In genomic region chr5:167244583-167244982, GRCh38 we compare ENCODE assay signal across 14 cellular contexts.
DNase-seq lines count a peak whose midpoint lies in the region; ATAC-seq and TF ChIP-seq lines count a peak whose summit lies in the region.
"Had no signal": no experiment of that assay in that cellular context is flagged by ENCODE, and none has a peak within 500 bp of the region (broad histone marks: within the 10 kb centered on the region; RNA-seq: fewer than 3 reads in every experiment).

No MANE protein-coding gene starts in this region.

- no peaks in the 10 kb centered on the region for H3K27me3 Mint-ChIP-seq in WTC11 (ENCODE audit: low read depth)
- H3K27me3 Mint-ChIP-seq: IgD-negative memory B cell had no signal

- in situ Hi-C loops in IMR-90 (cut with MboI; ENCODE audit: low sequenced_read_pairs): no loop called here

- H4K91ac ChIP-seq in IMR-90 (ENCODE audit: insufficient read depth, low read depth, low read length): no peak overlapping the region

- H4K20me1 ChIP-seq in IMR-90 (ENCODE audit: insufficient read depth, low read length): no peaks in the 10 kb centered on the region

- no peak overlapping the region for H3K4me3 Mint-ChIP-seq in WTC11
- H3K4me3 Mint-ChIP-seq: IgD-negative memory B cell; T-helper 2 cell treated with Interferon-gamma antibody and Interleukin-4, amounts not matched to agents 5 μg/mL and 100 μg/mL, for 36 hours had no signal

- H3K27ac Mint-ChIP-seq in WTC11: no peak overlapping the region
- H3K27ac Mint-ChIP-seq: IgD-negative memory B cell; T-helper 2 cell treated with Interferon-gamma antibody and Interleukin-4, amounts not matched to agents 5 μg/mL and 100 μg/mL, for 36 hours had no signal

- H3K23ac ChIP-seq in IMR-90 (ENCODE audit: low read depth, low read length): no peak overlapping the region

- no peaks in the 10 kb centered on the region for H3K27me3 ChIP-seq in A673 (replicated peaks; ENCODE audit: insufficient read depth, low read depth, low read length, poor library complexity)
- no peaks in the 10 kb centered on the region for H3K27me3 ChIP-seq in IMR-90 (ENCODE audit: control insufficient read depth, insufficient read depth, low read length)
- H3K27me3 ChIP-seq in iPS DF 6.9 (ENCODE audit: control insufficient read depth, insufficient read depth, low read length): no peaks in the 10 kb centered on the region
- H3K27me3 ChIP-seq: right atrium auricular region, upper lobe of left lung had no signal

- H2BK20ac ChIP-seq in IMR-90 (ENCODE audit: low read depth, low read length): no peak overlapping the region

- H3K4me3 ChIP-seq in A673 (ENCODE audit: low read depth, low read length, poor library complexity, severe bottlenecking): no peak overlapping the region
- no peak overlapping the region for H3K4me3 ChIP-seq in IMR-90 (ENCODE audit: insufficient read depth, low read depth, low read length)
- H3K4me3 ChIP-seq in iPS DF 6.9 (ENCODE audit: low read length): no peak overlapping the region
- H3K4me3 ChIP-seq: lung, right atrium auricular region, upper lobe of left lung had no signal

- no peak overlapping the region for H2BK120ac ChIP-seq in IMR-90 (ENCODE audit: low read depth, low read length)

- H4K8ac ChIP-seq in IMR-90 (ENCODE audit: low read depth in 2 of 2, low read length in 2 of 2): no peak overlapping the region

- no peak for TF ChIP-seq RAD21 in IMR-90 (IDR thresholded peaks at IDR 0.05; ENCODE audit: low read length)

- no peak overlapping the region for H4K5ac ChIP-seq in IMR-90 (ENCODE audit: low read depth, low read length)

- H3K18ac ChIP-seq in IMR-90 (ENCODE audit: low read depth, low read length): no peak overlapping the region

- H3K4me1 ChIP-seq in A673 (ENCODE audit: insufficient read depth, low read length, poor library complexity, severe bottlenecking) (peaks cover 3% of the 10 kb centered on the region), IMR-90 (ENCODE audit: control insufficient read depth, insufficient read depth, low read length) (no peaks in the 10 kb centered on the region), iPS DF 6.9 (ENCODE audit: control insufficient read depth, insufficient read depth, low read length) (no peaks in the 10 kb centered on the region)
- H3K4me1 ChIP-seq: right atrium auricular region, upper lobe of left lung had no signal

- POLR2A ChIA-PET in A673 (lab: Charles Lee; ENCODE audit: low non-redundant PET): no interaction called here
- POLR2A ChIA-PET in IMR-90 (lab: Charles Lee; ENCODE audit: unreplicated experiment): no interaction called here
- POLR2A ChIA-PET in WTC11 (lab: Charles Lee): interaction anchor here (0.5 to 0.6 kb wide), 2 partner anchors 329 to 1259 kb away, joined by 6 to 8 read pairs; no protein-coding TSS in a partner anchor

- TF ChIP-seq CTCF in A673 (conservative IDR thresholded peaks at IDR 0.05; ENCODE audit: low read depth, low read length) (peak; percentile 66), IMR-90 (conservative IDR thresholded peaks at IDR 0.05; ENCODE audit: low read depth, low read length) (peak; percentile 28), WTC11 (IDR thresholded peaks at IDR 0.05) (peak; percentile 39; the same call in 1 of the 2 replicates)

- intact Hi-C loops in A673 (cut with micrococcal nuclease; ENCODE audit: unreplicated experiment): loop anchor here (10.0 kb wide), 1 partner anchor 200 kb away; no protein-coding TSS in a partner anchor
- intact Hi-C loops in IMR-90 (cut with micrococcal nuclease): loop anchor here (5.0 to 10.0 kb wide), 2 partner anchors 323 to 1610 kb away; no protein-coding TSS in a partner anchor

- DNase-seq in A673 (ENCODE audit: low spot score) (peak; percentile 68), IMR-90 (no peak), WTC11 (ENCODE audit: low spot score) (peak; percentile 65), iPS DF 6.9 (ENCODE audit: low read depth, low spot score) (peak; percentile 37), NCI-H2171 (lab: John Stamatoyannopoulos, UW) (no peak), NCI-H2227 (lab: John Stamatoyannopoulos, UW; ENCODE audit: unreplicated experiment) (no peak)
- DNase-seq: NK-92 treated with Interleukin-12 subunit alpha and Interleukin-12 subunit beta, amount 100 ng/mL, for 24 hours; upper lobe of left lung had no signal

- no peak overlapping the region for H3K9ac ChIP-seq in IMR-90 (ENCODE audit: low read depth, low read length)

- H3K9me3 Mint-ChIP-seq in WTC11: no peaks in the 10 kb centered on the region

- no TSS peak for BruUV-seq in A673 (replicated peaks; lab: Mats Ljungman, UMichigan)
- no TSS peak for BruUV-seq in IMR-90 (replicated peaks; lab: Mats Ljungman, UMichigan)

- no peaks in the 10 kb centered on the region for H3K36me3 Mint-ChIP-seq in WTC11
- H3K36me3 Mint-ChIP-seq: IgD-negative memory B cell had no signal

- no peak overlapping the region for H2AK5ac ChIP-seq in IMR-90 (ENCODE audit: low read depth, low read length)

- H3K27ac ChIP-seq in A673 (ENCODE audit: low read depth, low read length, poor library complexity, severe bottlenecking) (no peak overlapping the region), IMR-90 (ENCODE audit: insufficient read depth, low read length) (no peak overlapping the region), iPS DF 6.9 (ENCODE audit: low read length) (no peak overlapping the region)
- H3K27ac ChIP-seq: right atrium auricular region, upper lobe of left lung had no signal

- no peak for TF ChIP-seq POLR2A in IMR-90 (IDR thresholded peaks at IDR 0.05; ENCODE audit: low read depth, low read length)

- no peak overlapping the region for H3K4me2 ChIP-seq in IMR-90 (ENCODE audit: low read depth, low read length)

- peaks cover 4% of the 10 kb centered on the region; the same call in 1 of the 2 replicates for H3K4me1 Mint-ChIP-seq in WTC11
- H3K4me1 Mint-ChIP-seq: IgD-negative memory B cell had no signal

- no peak overlapping the region for H3K4ac ChIP-seq in IMR-90 (ENCODE audit: low read depth, low read length)

- CTCF ChIA-PET in A673 (lab: Charles Lee) (interaction anchor here (1.3 kb wide), 1 partner anchor 214 kb away, joined by 6 read pairs; no protein-coding TSS in a partner anchor), IMR-90 (lab: Yijun Ruan, JAX) (no interaction called here), WTC11 (lab: Charles Lee) (interaction anchor here (0.7 to 1.7 kb wide), 14 partner anchors 9 to 803 kb away, joined by 3 to 29 read pairs (median 4); no protein-coding TSS in a partner anchor)

- no peak overlapping the region for H3K14ac ChIP-seq in IMR-90 (replicated peaks; ENCODE audit: low read depth, low read length)

- H2BK15ac ChIP-seq in IMR-90 (ENCODE audit: low read depth, low read length): no peak overlapping the region

- H3K9me3 ChIP-seq in A673 (ENCODE audit: low read depth, low read length, poor library complexity, severe bottlenecking) (no peaks in the 10 kb centered on the region), IMR-90 (ENCODE audit: control insufficient read depth, insufficient read depth, low read length) (no peaks in the 10 kb centered on the region), iPS DF 6.9 (ENCODE audit: control insufficient read depth, insufficient read depth, low read length) (no peaks in the 10 kb centered on the region)
- H3K9me3 ChIP-seq: right atrium auricular region, upper lobe of left lung had no signal

- H2BK5ac ChIP-seq in IMR-90 (ENCODE audit: low read depth, low read length, poor library complexity, severe bottlenecking): no peak overlapping the region

- H3K36me3 ChIP-seq in A673 (ENCODE audit: insufficient read depth, low read length, poor library complexity, severe bottlenecking) (no peaks in the 10 kb centered on the region), IMR-90 (ENCODE audit: control insufficient read depth, insufficient read depth, low read length) (no peaks in the 10 kb centered on the region), iPS DF 6.9 (ENCODE audit: control insufficient read depth, insufficient read depth, low read length) (no peaks in the 10 kb centered on the region)
- H3K36me3 ChIP-seq: right atrium auricular region, upper lobe of left lung had no signal

- no peak for ATAC-seq in IMR-90 (ENCODE audit: low read depth)
- peak; percentile 96 for ATAC-seq in WTC11
- ATAC-seq in GM18873 (IDR thresholded peaks at IDR 0.05; ENCODE audit: low FRiP score, unreplicated experiment): no peak
- ATAC-seq in GM21390 (IDR thresholded peaks at IDR 0.05; ENCODE audit: unreplicated experiment): no peak

- no peaks in the 10 kb centered on the region for H3K79me1 ChIP-seq in IMR-90 (ENCODE audit: low read depth in 1 of 2, low read length in 2 of 2)

- H3K9me1 ChIP-seq in IMR-90 (ENCODE audit: insufficient read depth, low read length): no peaks in the 10 kb centered on the region

- dilution Hi-C loops in IMR-90 (cut with HindIII; ENCODE audit: low sequenced_read_pairs, unreplicated experiment): no loop called here

- H2AK9ac ChIP-seq in IMR-90 (replicated peaks; ENCODE audit: low read depth, low read length, poor library complexity): no peak overlapping the region

- 100% methylated on average over 1 of the region's 4 CpGs; no CpG with 5 or more reads in 1 of the 2 experiments for WGBS in IMR-90 (ENCODE audit: extremely low coverage in 2 of 2, insufficient read length in 1 of 2), 2 experiments
- no CpG with 5 or more reads among the region's 4 CpGs for WGBS in iPS DF 6.9 (ENCODE audit: insufficient coverage, insufficient read length)

- H2AFZ ChIP-seq in IMR-90 (replicated peaks; ENCODE audit: low read length, poor library complexity): no peak overlapping the region

- no peak overlapping the region for H3K56ac ChIP-seq in IMR-90 (ENCODE audit: extremely low read depth, insufficient read depth, low read length)

TF ChIP-seq in IMR-90, 13 proteins besides CTCF, POLR2A, EP300 and RAD21 (continues in another document):
- no peak for TF ChIP-seq RFX5 (IDR thresholded peaks at IDR 0.05; ENCODE audit: low read depth, low read length)
- TF ChIP-seq RCOR1 (IDR thresholded peaks at IDR 0.05; ENCODE audit: insufficient replicate concordance, low read length): no peak
- no peak for TF ChIP-seq MAZ (IDR thresholded peaks at IDR 0.05; ENCODE audit: borderline replicate concordance, low read depth, low read length)
- no peak for TF ChIP-seq NFE2L2 (IDR thresholded peaks at IDR 0.05; ENCODE audit: low read depth, low read length)
- TF ChIP-seq BHLHE40 (IDR thresholded peaks at IDR 0.05; ENCODE audit: low read depth, low read length): no peak
- TF ChIP-seq MXI1 (IDR thresholded peaks at IDR 0.05; ENCODE audit: borderline replicate concordance, low read depth, low read length): no peak

TF ChIP-seq in WTC11, 78 proteins besides CTCF, POLR2A, EP300 and RAD21 (continues in another document):
- TF ChIP-seq NFATC4 (CRISPR knock-in tag; IDR thresholded peaks at IDR 0.05) (no peak), SP1 (CRISPR knock-in tag; conservative IDR thresholded peaks at IDR 0.05) (no peak), HMGA2 (CRISPR knock-in tag; IDR thresholded peaks at IDR 0.05) (no peak), KAT7 (CRISPR knock-in tag; IDR thresholded peaks at IDR 0.05; ENCODE audit: borderline replicate concordance) (no peak), TEAD4 (CRISPR knock-in tag; IDR thresholded peaks at IDR 0.05) (no peak), ZNF219 (CRISPR knock-in tag; IDR thresholded peaks at IDR 0.05; ENCODE audit: borderline replicate concordance) (no peak)

Comparison
In these comparisons a context has a peak if more than half of its experiments do, and no peak if none do; other contexts are left out.
1. DNase-seq: peak in A673 (single experiment), WTC11 (single experiment) and iPS DF 6.9 (single experiment); none in IMR-90 (single experiment), NCI-H2171 (single experiment) and NCI-H2227 (single experiment).
2. Peak in every context shown above with its lines, with median percentiles within 50 percentile points of each other: CTCF ChIP-seq.